ENCODE assay signal across 15 cellular contexts in the genomic region with DNA sequence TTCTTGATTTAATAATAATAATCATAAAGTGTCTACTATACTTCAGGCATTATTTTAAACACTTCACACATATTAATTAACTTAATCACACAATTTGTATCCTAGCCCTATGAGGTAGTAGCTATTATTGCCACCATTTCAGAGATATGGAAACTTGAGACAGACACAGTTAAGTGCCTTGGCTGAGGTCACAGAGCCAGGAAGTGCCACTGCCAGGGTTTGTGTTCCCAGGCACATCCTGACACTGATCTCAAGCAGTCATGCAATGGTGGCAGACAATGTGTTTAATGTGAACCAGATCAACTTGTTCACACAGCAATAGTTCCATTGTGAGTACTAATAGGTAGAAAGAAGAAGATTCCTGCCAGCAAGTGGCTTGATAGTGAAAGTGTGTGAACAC.
"Had no signal": no experiment of that assay in that cellular context is flagged by ENCODE, and none has a peak within 500 bp of the region (broad histone marks: within the 10 kb centered on the region; RNA-seq: fewer than 3 reads in every experiment).

No MANE protein-coding gene starts in this region.

- H3K9me3 ChIP-seq: lower lobe of right lung, thyroid gland, uterus had no signal

- H3K27ac ChIP-seq: epithelial cell of prostate, lower lobe of right lung, thyroid gland, uterus had no signal

- H3K4me3 ChIP-seq: lower lobe of right lung, thyroid gland, uterus had no signal

- H3K27me3 ChIP-seq: thyroid gland, uterus had no signal

- H3K4me1 ChIP-seq: lower lobe of right lung, thyroid gland, uterus had no signal

- H3K36me3 ChIP-seq: lower lobe of right lung, thyroid gland, uterus had no signal

- DNase-seq: activated CD4-positive, alpha-beta T cell treated with anti-CD3 and anti-CD28 coated beads, Interleukin-2, amount 10 ng/mL, durations not matched to agents 7 days and 5 days; activated CD4-positive, CD25-positive, alpha-beta regulatory T cell; activated CD8-positive, alpha-beta memory T cell treated with anti-CD3 and anti-CD28 coated beads for 24 hours; activated gamma-delta T cell treated with Interleukin-2 at 50 U/mL for 16 hours; activated naive CD8-positive, alpha-beta T cell treated with anti-CD3 and anti-CD28 coated beads for 36 hours; effector memory CD4-positive, alpha-beta T cell; hypothalamus; lower lobe of right lung; nephron progenitor cell; stimulated activated CD4-positive, alpha-beta T cell treated with anti-CD3 and anti-CD28 coated beads, Interleukin-4, amount 100 ng/mL, for 1 hour; stimulated activated naive B cell treated with anti-CD40 and anti-IgM and Interleukin-4, amounts not matched to agents 10 μg/mL and 1 μg/mL and 100 μg/mL, for 72 hours; SW 1271; thyroid gland; uterus had no signal
